24 cellular contexts compared by ENCODE assay signal in the genomic region with DNA sequence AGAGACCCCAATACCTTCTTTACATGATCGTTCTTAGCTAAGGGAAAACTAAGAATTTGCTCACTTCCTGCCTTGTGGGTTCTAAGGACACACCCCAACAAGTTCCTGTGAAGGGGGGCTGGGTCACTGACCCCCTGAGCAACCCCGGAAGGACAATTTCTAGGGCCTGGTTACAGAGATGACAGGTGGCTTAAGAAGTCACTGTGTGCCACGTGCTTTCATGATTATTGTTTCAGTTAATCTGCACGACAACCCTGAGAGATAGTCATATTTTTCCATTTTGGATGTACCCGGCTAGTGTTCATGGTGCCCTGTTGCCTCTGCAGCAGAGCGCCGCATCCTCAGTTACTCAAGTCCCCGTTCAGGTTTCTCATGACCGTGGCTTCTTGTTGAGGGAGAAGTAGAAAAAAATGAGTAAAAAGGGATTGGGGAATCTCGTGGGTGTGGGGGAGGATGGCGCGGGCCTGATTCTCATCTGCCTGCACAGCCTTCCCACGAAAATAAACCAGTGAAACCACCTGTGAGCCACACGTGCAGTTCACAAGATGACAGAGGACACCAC.
DNase-seq lines count a peak whose midpoint lies in the region; ATAC-seq, FAIRE-seq and TF ChIP-seq lines count a peak whose summit lies in the region.
"Had no signal": no experiment of that assay in that cellular context is flagged by ENCODE, and none has a peak within 500 bp of the region (broad histone marks: within the 10 kb centered on the region; RNA-seq: fewer than 3 reads in every experiment).

No MANE protein-coding gene starts in this region.

- H3K79me1 ChIP-seq in H1 (ENCODE audit: low read depth, low read length): no peaks in the 10 kb centered on the region

- no peaks in the 10 kb centered on the region for H3K27me3 Mint-ChIP-seq in neural crest cell (ENCODE audit: low read depth)
- H3K27me3 Mint-ChIP-seq: CD4-positive, CD25-positive, alpha-beta regulatory T cell had no signal

- H3K36me3 ChIP-seq in heart left ventricle (no peaks in the 10 kb centered on the region), H1 (ENCODE audit: control insufficient read depth in 2 of 4, insufficient read depth in 4 of 4, low read length in 3 of 4) (no peaks in the 10 kb centered on the region), thoracic aorta (no peaks in the 10 kb centered on the region)
- H3K36me3 ChIP-seq: pancreas had no signal

- H3K9ac ChIP-seq in H1 (replicated peaks in 1 of 4; ENCODE audit: extremely low read depth in 1 of 4, low read depth in 3 of 4, low read length in 3 of 4): no peak overlapping the region

- H3K9me3 ChIP-seq in heart left ventricle (no peaks in the 10 kb centered on the region), H1 (ENCODE audit: insufficient read depth in 2 of 2, low read depth in 1 of 2, low read length in 1 of 2) (no peaks in the 10 kb centered on the region), thoracic aorta (no peaks in the 10 kb centered on the region)
- H3K9me3 ChIP-seq: pancreas had no signal

- TF ChIP-seq RAD21 in H1 (IDR thresholded peaks at IDR 0.05 in 1 of 2, conservative IDR thresholded peaks at IDR 0.05 in 1 of 2; ENCODE audit: low read depth in 2 of 2, low read length in 2 of 2): no peak

- no peak for TF ChIP-seq POLR2A in heart left ventricle (IDR thresholded peaks at IDR 0.05)
- TF ChIP-seq POLR2A in H1 (IDR thresholded peaks at IDR 0.05; ENCODE audit: control extremely low read depth in 1 of 2, low read depth in 2 of 2, low read length in 2 of 2): no peak

- no peaks in the 10 kb centered on the region for H3K79me2 ChIP-seq in H1 (ENCODE audit: control insufficient read depth in 1 of 2, insufficient read depth in 2 of 2, low read length in 2 of 2)

- no peak overlapping the region for H3K23ac ChIP-seq in H1 (ENCODE audit: insufficient read length)

- H2BK20ac ChIP-seq in H1 (ENCODE audit: low read length): no peak overlapping the region

- no peak overlapping the region for H2BK120ac ChIP-seq in H1 (replicated peaks; ENCODE audit: low read depth, low read length)

- no peak overlapping the region for H3K14ac ChIP-seq in H1 (ENCODE audit: insufficient read length)

- POLR2A ChIA-PET in H1 (lab: Charles Lee; ENCODE audit: partially characterized antibody): interaction anchor here (1.4 kb wide), 1 partner anchor 11 kb away, joined by 3 read pairs; no protein-coding TSS in a partner anchor

- peak overlapping the region; percentile 99 for H3K27ac Mint-ChIP-seq in neural crest cell (ENCODE audit: unreplicated experiment)
- H3K27ac Mint-ChIP-seq: activated naive CD4-positive, alpha-beta T cell treated with anti-CD3 and anti-CD28 coated beads for 36 hours; CD4-positive, CD25-positive, alpha-beta regulatory T cell; stimulated activated memory B cell treated with anti-CD40 and anti-IgM and Interleukin-4, amounts not matched to agents 10 μg/mL and 1 μg/mL and 100 μg/mL, for 72 hours; T-cell had no signal

- TF ChIP-seq EP300 in H1 (IDR thresholded peaks at IDR 0.05; ENCODE audit: borderline replicate concordance in 1 of 2, low read depth in 2 of 2, low read length in 2 of 2): no peak

- H3K27me3 ChIP-seq in heart left ventricle (no peaks in the 10 kb centered on the region), H1 (replicated peaks in 1 of 4; ENCODE audit: control insufficient read depth in 3 of 4, extremely low read depth in 1 of 4, insufficient read depth in 3 of 4, low read length in 3 of 4) (no peaks in the 10 kb centered on the region), thoracic aorta (replicated peaks; ENCODE audit: insufficient read depth) (no peaks in the 10 kb centered on the region)

- H3K4ac ChIP-seq in H1 (replicated peaks; ENCODE audit: insufficient read length, low read depth, low read length): no peak overlapping the region

- DNase-seq in heart left ventricle (no peak), Right ventricle myocardium inferior (ENCODE audit: missing footprints) (no peak), H1 (ENCODE audit: low read depth in 1 of 2, low spot score in 2 of 2) (no peak), neural crest cell (ENCODE audit: low read depth, low spot score) (no peak), thoracic aorta (ENCODE audit: low spot score) (no peak)
- DNase-seq: activated CD4-positive, alpha-beta T cell treated with anti-CD3 and anti-CD28 coated beads, Interleukin-2, amount 50 U/mL, for 48 hours; activated naive CD4-positive, alpha-beta T cell treated with anti-CD3 and anti-CD28 coated beads for 36 hours; activated T-cell treated with anti-CD3 and anti-CD28 coated beads, Interleukin-2, amount 50 U/mL, for 1 hour; DMS79; effector memory CD4-positive, alpha-beta T cell; H7; Karpas-422; kidney glomerular epithelial cell; NCI-H1436; NCI-H446 treated with DMSO at 0.1 percent for 48 hours; pancreas; T-cell had no signal

- FAIRE-seq in H1 (lab: Jason Lieb, UNC): no peak
- FAIRE-seq: bronchial epithelial cell, pancreas had no signal

- intact Hi-C loops in heart left ventricle (cut with DNase I): no loop called here
- intact Hi-C loops in Right ventricle myocardium inferior (cut with DNase I): loop anchor here (5.0 kb wide), 1 partner anchor 99 kb away; no protein-coding TSS in a partner anchor

- TF ChIP-seq CTCF in heart left ventricle (IDR thresholded peaks at IDR 0.05) (no peak), H1 (IDR thresholded peaks at IDR 0.05; ENCODE audit: control extremely low read depth in 1 of 3, insufficient read depth in 1 of 3, low read depth in 1 of 3, low read length in 3 of 3) (no peak), neural crest cell (conservative IDR thresholded peaks at IDR 0.05) (no peak), thoracic aorta (IDR thresholded peaks at IDR 0.05) (no peak)

- no peak overlapping the region for H4K5ac ChIP-seq in H1 (ENCODE audit: insufficient read length, low read depth, low read length)

- H3K4me3 ChIP-seq in heart left ventricle (peak overlapping the region in 4 of 12 donors; percentile 27 to 39 (median 31)), H1 (ENCODE audit: extremely low read depth in 1 of 4, insufficient read depth in 2 of 4, low read depth in 3 of 4, low read length in 4 of 4) (no peak overlapping the region), thoracic aorta (no peak overlapping the region)
- H3K4me3 ChIP-seq: pancreas had no signal

- H2AFZ ChIP-seq in H1 (ENCODE audit: low read length): no peak overlapping the region

- no peaks in the 10 kb centered on the region for H3K23me2 ChIP-seq in H1 (ENCODE audit: low read depth, low read length)

- 0 out of 2 replicates have a peak overlapping the region, but pooled peaks have one; percentile 9 for H2BK12ac ChIP-seq in H1 (ENCODE audit: low read depth, low read length)

- no peak overlapping the region for H4K8ac ChIP-seq in H1 (ENCODE audit: extremely low read depth, insufficient read depth, low read length)

- CTCF ChIA-PET in H1 (lab: Charles Lee; ENCODE audit: partially characterized antibody): interaction anchor here (2.5 kb wide), 1 partner anchor 10 kb away, joined by 8 read pairs; no protein-coding TSS in a partner anchor

- no peak overlapping the region for H2AK5ac ChIP-seq in H1 (ENCODE audit: low read depth, low read length)

- peak overlapping the region; percentile 81 for H3K4me3 Mint-ChIP-seq in neural crest cell
- H3K4me3 Mint-ChIP-seq: activated naive CD4-positive, alpha-beta T cell treated with anti-CD3 and anti-CD28 coated beads for 36 hours; stimulated activated memory B cell treated with anti-CD40 and anti-IgM and Interleukin-4, amounts not matched to agents 10 μg/mL and 1 μg/mL and 100 μg/mL, for 72 hours; T-cell had no signal

- no peak overlapping the region for H3K56ac ChIP-seq in H1 (replicated peaks; ENCODE audit: insufficient read length, low read depth, low read length)

- no peak overlapping the region for H2BK5ac ChIP-seq in H1 (ENCODE audit: low read depth, low read length)

- no peak overlapping the region for H4K91ac ChIP-seq in H1 (replicated peaks; ENCODE audit: insufficient read length, low read length)

- peak overlapping the region; percentile 84 to 96 (median 88) for H3K27ac ChIP-seq in heart left ventricle
- H3K27ac ChIP-seq in H1 (ENCODE audit: low read depth, low read length): no peak overlapping the region
- H3K27ac ChIP-seq in thoracic aorta: peak overlapping the region; percentile 90 to 93
- H3K27ac ChIP-seq: VCaP had no signal

- WGBS in heart left ventricle, 4 donors: 84 to 90% (median 88%) methylated on average over 14 of the region's 14 CpGs
- WGBS in H1 (ENCODE audit: extremely low coverage in 1 of 2, insufficient coverage in 1 of 2, insufficient read length in 1 of 2, insufficient replicate concordance in 2 of 2, low coverage in 1 of 2, low lambda C conversion rate in 2 of 2, missing lambda C conversion rate in 1 of 2), 2 experiments: 88 to 100% methylated on average over 1 to 14 of the region's 14 CpGs

- H3K4me1 ChIP-seq in heart left ventricle (peaks cover 0 to 25% (median 17%) of the 10 kb centered on the region in 12 donors), H1 (replicated peaks in 1 of 4; ENCODE audit: control insufficient read depth in 3 of 4, insufficient read depth in 4 of 4, low read length in 3 of 4) (peaks cover 0 to 2% (median 0%) of the 10 kb centered on the region in 4 experiments; a peak in 1 of 7 replicates), thoracic aorta (ENCODE audit: control insufficient read depth in 1 of 2, low read depth in 2 of 2) (peaks cover 3 to 15% of the 10 kb centered on the region in 2 donors)
- H3K4me1 ChIP-seq: pancreas had no signal

- H3K4me1 Mint-ChIP-seq in neural crest cell: peaks cover 62% of the 10 kb centered on the region
- H3K4me1 Mint-ChIP-seq: stimulated activated memory B cell treated with anti-CD40 and anti-IgM and Interleukin-4, amounts not matched to agents 10 μg/mL and 1 μg/mL and 100 μg/mL, for 72 hours had no signal

- no peak overlapping the region for H3K4me2 ChIP-seq in H1 (ENCODE audit: insufficient read depth in 1 of 2, low read depth in 2 of 2, low read length in 2 of 2)

- H2BK15ac ChIP-seq in H1 (ENCODE audit: low read length): no peak overlapping the region

- no peak overlapping the region for H3K18ac ChIP-seq in H1 (ENCODE audit: extremely low read depth, low read length)

- H3K9me3 Mint-ChIP-seq in neural crest cell: peaks cover 3% of the 10 kb centered on the region
- H3K9me3 Mint-ChIP-seq: activated naive CD4-positive, alpha-beta T cell treated with anti-CD3 and anti-CD28 coated beads for 36 hours; stimulated activated memory B cell treated with anti-CD40 and anti-IgM and Interleukin-4, amounts not matched to agents 10 μg/mL and 1 μg/mL and 100 μg/mL, for 72 hours; T-cell had no signal

- peaks cover 15% of the 10 kb centered on the region for H3K36me3 Mint-ChIP-seq in neural crest cell (ENCODE audit: low read depth)
- H3K36me3 Mint-ChIP-seq: CD4-positive, CD25-positive, alpha-beta regulatory T cell; stimulated activated memory B cell treated with anti-CD40 and anti-IgM and Interleukin-4, amounts not matched to agents 10 μg/mL and 1 μg/mL and 100 μg/mL, for 72 hours; T-cell had no signal

- ATAC-seq in heart left ventricle (peak in 1 of 4 donors; percentile 23), Right ventricle myocardium inferior (no peak), thoracic aorta (ENCODE audit: insufficient number of reproducible peaks, low FRiP score, low read depth) (no peak), GM19324 (IDR thresholded peaks at IDR 0.05; ENCODE audit: low FRiP score, unreplicated experiment) (no peak), GM19035 (IDR thresholded peaks at IDR 0.05; ENCODE audit: unreplicated experiment) (no peak), GM19452 (IDR thresholded peaks at IDR 0.05; ENCODE audit: unreplicated experiment) (no peak)
- ATAC-seq: stimulated activated memory B cell treated with anti-CD40 and anti-IgM and Interleukin-4, amounts not matched to agents 10 μg/mL and 1 μg/mL and 100 μg/mL, for 72 hours; T-cell had no signal

- H4K20me1 ChIP-seq in H1 (replicated peaks in 1 of 2; ENCODE audit: control insufficient read depth in 1 of 2, insufficient read depth in 2 of 2, low read length in 2 of 2): no peaks in the 10 kb centered on the region
